ENCODE assay signal across 8 cellular contexts in genomic region chr13:113491982-113492381, GRCh38. TPM values are rescaled to one million over a fixed set of nuclear protein-coding genes. Genes with fewer than 3 reads are reported as not detected.
DNase-seq lines count a peak whose midpoint lies in the region; ATAC-seq and TF ChIP-seq lines count a peak whose summit lies in the region.

No MANE protein-coding gene starts in this region.

- H3K79me2 ChIP-seq in Karpas-422 (ENCODE audit: low read length), result peaks cover 83% of the 10 kb centered on the region

- H3K27ac Mint-ChIP-seq in naive thymus-derived CD8-positive, alpha-beta T cell, result peak overlapping the region in 7 of 10 donors; percentile 49 to 85 (median 71)

- H3K4me3 ChIP-seq in AG09309 (ENCODE audit: control insufficient read depth, low read depth, low read length) (peak overlapping the region; percentile 89), Karpas-422 (ENCODE audit: low read length) (peak overlapping the region; percentile 94), colonic mucosa (peak overlapping the region; percentile 90)

- H3K4me1 Mint-ChIP-seq in naive thymus-derived CD8-positive, alpha-beta T cell, result peaks cover 33 to 66% (median 58%) of the 10 kb centered on the region in 4 donors

- no peaks in the 10 kb centered on the region for H3K27me3 Mint-ChIP-seq in naive thymus-derived CD8-positive, alpha-beta T cell

- H3K9ac ChIP-seq in Karpas-422 (ENCODE audit: low read length) (peak overlapping the region; percentile 92), colonic mucosa (ENCODE audit: low read depth in 2 of 2, low read length in 2 of 2) (peak overlapping the region; percentile 16 to 85)

- H3K9me3 ChIP-seq in Karpas-422 (ENCODE audit: low read length) (no peaks in the 10 kb centered on the region), colonic mucosa (no peaks in the 10 kb centered on the region)

- peaks cover 28% of the 10 kb centered on the region for H4K20me1 ChIP-seq in Karpas-422 (ENCODE audit: insufficient read depth, low read depth, low read length)

- no peaks in the 10 kb centered on the region for H3K9me2 ChIP-seq in Karpas-422 (replicated peaks; ENCODE audit: insufficient read depth, low read length)

- no peak overlapping the region for H2AFZ ChIP-seq in Karpas-422 (ENCODE audit: low read length)

- no peak for DNase-seq in AG09309 (ENCODE audit: low read depth)
- no peak for DNase-seq in Karpas-422
- DNase-seq in colonic mucosa, result no peak
- no peak for DNase-seq in naive thymus-derived CD8-positive, alpha-beta T cell
- no peak for DNase-seq in NCI-H1048 (lab: John Stamatoyannopoulos, UW)
- no peak for DNase-seq in AG08395 (ENCODE audit: low spot score)
- DNase-seq in occipital lobe (lab: John Stamatoyannopoulos, UW), result no peak

- H3K4me1 ChIP-seq in Karpas-422 (ENCODE audit: low read length) (peaks cover 55% of the 10 kb centered on the region), colonic mucosa (peaks cover 17% of the 10 kb centered on the region)

- TF ChIP-seq CTCF in AG09309 (IDR thresholded peaks at IDR 0.05; ENCODE audit: control insufficient read depth, insufficient read depth, low read depth, low read length, missing control alignments), result no peak
- no peak for TF ChIP-seq CTCF in colonic mucosa (IDR thresholded peaks at IDR 0.05)

- peak overlapping the region; percentile 94 for H3K4me2 ChIP-seq in Karpas-422 (ENCODE audit: low read depth, low read length, poor library complexity, severe bottlenecking)

- no peak for ATAC-seq in naive thymus-derived CD8-positive, alpha-beta T cell
- no peak for ATAC-seq in GM21381 (IDR thresholded peaks at IDR 0.05; ENCODE audit: unreplicated experiment)

- H3K27ac ChIP-seq in Karpas-422 (ENCODE audit: low read length), result peak overlapping the region; percentile 72
- no peak overlapping the region for H3K27ac ChIP-seq in colonic mucosa

- H3K36me3 ChIP-seq in Karpas-422 (ENCODE audit: insufficient read depth, low read length) (peaks cover 28% of the 10 kb centered on the region), colonic mucosa (no peaks in the 10 kb centered on the region)

- H3K4me3 Mint-ChIP-seq in naive thymus-derived CD8-positive, alpha-beta T cell, result peak overlapping the region; percentile 72 to 91 (median 84)

- H3K27me3 ChIP-seq in Karpas-422 (ENCODE audit: low read length), result no peaks in the 10 kb centered on the region
- H3K27me3 ChIP-seq in colonic mucosa, result no peaks in the 10 kb centered on the region

- intact Hi-C loops in colonic mucosa (cut with DNase I), result no loop called here

- no peaks in the 10 kb centered on the region for H3K9me3 Mint-ChIP-seq in naive thymus-derived CD8-positive, alpha-beta T cell

- H3K36me3 Mint-ChIP-seq in naive thymus-derived CD8-positive, alpha-beta T cell, result peaks cover 0 to 10% (median 0%) of the 10 kb centered on the region in 3 donors

- POLR2A ChIA-PET in naive thymus-derived CD8-positive, alpha-beta T cell (lab: Charles Lee), result no interaction called here

RNA-seq across cellular contexts. Expression of gene DCUN1D2, which starts 1.5 kb away (rescaled TPM):
- 26.2 and 31.1 TPM in 2 replicates for total RNA-seq in Karpas-422 (2014; rRNA removed; shearing (Covaris generic); ENCODE audit: low replicate concordance)
- 10 to 100 TPM; 14.9 to 20.5 TPM for total RNA-seq in colonic mucosa
- 10 to 100 TPM; 26.6 to 37.5 TPM for total RNA-seq in naive thymus-derived CD8-positive, alpha-beta T cell
- polyA plus RNA-seq in naive thymus-derived CD8-positive, alpha-beta T cell, result 10 to 100 TPM in 1 of 3 donors, 1 to 10 TPM in 2; 4.8 to 11.4 (median 7.2) TPM
- 19.2 TPM for total RNA-seq in occipital lobe

RNA-seq across cellular contexts. Expression of gene ADPRHL1, which starts 38.7 kb away (rescaled TPM):
- 8.9 and 10.2 TPM in 2 replicates for total RNA-seq in Karpas-422 (2014; rRNA removed; shearing (Covaris generic); ENCODE audit: low replicate concordance)
- total RNA-seq in colonic mucosa (1 to 10 TPM; 4.6 to 6.2 TPM), occipital lobe (0.62 TPM)
- total RNA-seq in naive thymus-derived CD8-positive, alpha-beta T cell, result 1 to 10 TPM; 1.1 to 1.2 TPM
- under 1 TPM in 2 of 3 donors, not detected in 1; 0.22 to 0.27 TPM for polyA plus RNA-seq in naive thymus-derived CD8-positive, alpha-beta T cell
